In the genomic region with DNA sequence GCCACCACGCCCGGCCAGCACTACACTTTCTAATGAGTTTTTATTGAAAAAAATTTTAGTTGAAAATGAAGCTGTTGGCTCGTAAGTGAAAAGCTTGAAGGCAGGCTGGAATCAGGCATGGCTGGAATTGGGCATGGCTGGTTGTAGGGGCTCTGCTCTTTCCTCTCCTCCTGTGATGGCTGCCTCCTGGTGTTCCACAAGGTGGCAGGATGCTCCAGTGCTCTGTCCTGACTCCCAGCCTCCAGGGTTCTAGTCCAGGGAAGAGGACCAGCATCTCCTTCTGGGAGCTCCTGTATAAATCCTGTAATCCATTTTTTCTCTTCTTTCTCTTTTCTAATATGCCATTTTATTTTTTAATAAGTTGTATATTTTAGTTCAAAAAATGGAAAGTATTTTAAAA, we compare ENCODE assay signal across 9 cellular contexts. TPM values are rescaled to one million over a fixed set of nuclear protein-coding genes. Genes with fewer than 3 reads are reported as not detected.
DNase-seq lines count a peak whose midpoint lies in the region; ATAC-seq and TF ChIP-seq lines count a peak whose summit lies in the region.
"Had no signal": no experiment of that assay in that cellular context is flagged by ENCODE, and none has a peak within 500 bp of the region (broad histone marks: within the 10 kb centered on the region; RNA-seq: fewer than 3 reads in every experiment).

No MANE protein-coding gene starts in this region.

- H3K27me3 Mint-ChIP-seq in natural killer cell treated with Interleukin-12 subunit alpha and Interleukin-12 subunit beta and Interleukin-15 and Interleukin-18, amount 100 ng/mL, for 72 hours = no peaks in the 10 kb centered on the region
- no peaks in the 10 kb centered on the region for H3K27me3 Mint-ChIP-seq in natural killer cell (ENCODE audit: low read depth in 2 of 2)
- H3K27me3 Mint-ChIP-seq: activated naive CD4-positive, alpha-beta T cell treated with anti-CD3 and anti-CD28 coated beads, Interleukin-2, amount 50 U/mL, for 24 hours had no signal

- H3K4me3 ChIP-seq in NT2/D1 (ENCODE audit: insufficient read length, low read depth) = no peak overlapping the region
- no peak overlapping the region for H3K4me3 ChIP-seq in fibroblast of pulmonary artery (replicated peaks; ENCODE audit: low read depth, low read length)
- H3K4me3 ChIP-seq in upper lobe of right lung = no peak overlapping the region

- no peak for TF ChIP-seq CTCF in natural killer cell (IDR thresholded peaks at IDR 0.05)
- TF ChIP-seq CTCF in fibroblast of pulmonary artery (IDR thresholded peaks at IDR 0.05; ENCODE audit: low read length, missing control alignments) = peak; percentile 62
- peak; percentile 22 for TF ChIP-seq CTCF in upper lobe of right lung (IDR thresholded peaks at IDR 0.05)

- DNase-seq in natural killer cell treated with Interleukin-12 subunit alpha and Interleukin-12 subunit beta and Interleukin-15 and Interleukin-18, amount 100 ng/mL, for 72 hours (ENCODE audit: low spot score) = no peak
- DNase-seq in natural killer cell (no peak), NT2/D1 (ENCODE audit: low read depth, low spot score) (peak; percentile 36), fibroblast of pulmonary artery (ENCODE audit: low read depth) (peak; percentile 49), upper lobe of right lung (no peak), NCI-H128 (lab: John Stamatoyannopoulos, UW; ENCODE audit: unreplicated experiment) (no peak)
- no peak for DNase-seq in activated CD8-positive, alpha-beta memory T cell treated with anti-CD3 and anti-CD28 coated beads for 24 hours
- DNase-seq in activated naive CD4-positive, alpha-beta T cell treated with anti-CD3 and anti-CD28 coated beads, Interleukin-2, amount 50 U/mL, for 72 hours (ENCODE audit: low spot score in 2 of 2) = no peak

- H3K9ac ChIP-seq in NT2/D1 (ENCODE audit: insufficient read length, low read depth) = no peak overlapping the region

- no peak overlapping the region for H3K4me3 Mint-ChIP-seq in natural killer cell treated with Interleukin-12 subunit alpha and Interleukin-12 subunit beta and Interleukin-15 and Interleukin-18, amount 100 ng/mL, for 72 hours
- H3K4me3 Mint-ChIP-seq in natural killer cell = no peak overlapping the region
- H3K4me3 Mint-ChIP-seq: activated naive CD4-positive, alpha-beta T cell treated with anti-CD3 and anti-CD28 coated beads, Interleukin-2, amount 50 U/mL, for 24 hours had no signal

- H3K9me3 ChIP-seq in NT2/D1 (ENCODE audit: insufficient read depth, low read length) (no peaks in the 10 kb centered on the region), upper lobe of right lung (no peaks in the 10 kb centered on the region)

- H3K27me3 ChIP-seq in NT2/D1 (ENCODE audit: insufficient read depth, insufficient read length) = no peaks in the 10 kb centered on the region
- no peaks in the 10 kb centered on the region for H3K27me3 ChIP-seq in upper lobe of right lung

- H3K36me3 Mint-ChIP-seq in natural killer cell treated with Interleukin-12 subunit alpha and Interleukin-12 subunit beta and Interleukin-15 and Interleukin-18, amount 100 ng/mL, for 72 hours = no peaks in the 10 kb centered on the region
- H3K36me3 Mint-ChIP-seq in natural killer cell = no peaks in the 10 kb centered on the region
- H3K36me3 Mint-ChIP-seq in activated naive CD4-positive, alpha-beta T cell treated with anti-CD3 and anti-CD28 coated beads, Interleukin-2, amount 50 U/mL, for 72 hours = peaks cover 4 to 7% of the 10 kb centered on the region in 2 donors

- no peaks in the 10 kb centered on the region for H3K9me3 Mint-ChIP-seq in natural killer cell treated with Interleukin-12 subunit alpha and Interleukin-12 subunit beta and Interleukin-15 and Interleukin-18, amount 100 ng/mL, for 72 hours
- H3K9me3 Mint-ChIP-seq in natural killer cell = no peaks in the 10 kb centered on the region
- no peaks in the 10 kb centered on the region for H3K9me3 Mint-ChIP-seq in activated naive CD4-positive, alpha-beta T cell treated with anti-CD3 and anti-CD28 coated beads, Interleukin-2, amount 50 U/mL, for 72 hours
- H3K9me3 Mint-ChIP-seq: activated naive CD4-positive, alpha-beta T cell treated with anti-CD3 and anti-CD28 coated beads, Interleukin-2, amount 50 U/mL, for 24 hours had no signal

- peaks cover 25 to 35% of the 10 kb centered on the region in 2 donors for H3K4me1 Mint-ChIP-seq in natural killer cell treated with Interleukin-12 subunit alpha and Interleukin-12 subunit beta and Interleukin-15 and Interleukin-18, amount 100 ng/mL, for 72 hours (ENCODE audit: low read depth in 2 of 2)
- peaks cover 35 to 42% of the 10 kb centered on the region in 2 donors for H3K4me1 Mint-ChIP-seq in natural killer cell
- H3K4me1 Mint-ChIP-seq: activated naive CD4-positive, alpha-beta T cell treated with anti-CD3 and anti-CD28 coated beads, Interleukin-2, amount 50 U/mL, for 24 hours had no signal

- peaks cover 8% of the 10 kb centered on the region for H3K36me3 ChIP-seq in NT2/D1 (ENCODE audit: insufficient read depth, insufficient read length, low read length)
- peaks cover 7% of the 10 kb centered on the region for H3K36me3 ChIP-seq in upper lobe of right lung

- H3K4me1 ChIP-seq in NT2/D1 (ENCODE audit: insufficient read depth, insufficient read length) (no peaks in the 10 kb centered on the region), upper lobe of right lung (no peaks in the 10 kb centered on the region)

- no peak for ATAC-seq in natural killer cell treated with Interleukin-12 subunit alpha and Interleukin-12 subunit beta and Interleukin-15 and Interleukin-18, amount 100 ng/mL, for 72 hours
- ATAC-seq in natural killer cell = no peak
- ATAC-seq in upper lobe of right lung = peak; percentile 39
- ATAC-seq in activated naive CD4-positive, alpha-beta T cell treated with anti-CD3 and anti-CD28 coated beads, Interleukin-2, amount 50 U/mL, for 72 hours = no peak

- intact Hi-C loops in natural killer cell (cut with micrococcal nuclease) (loop anchor here (10.0 kb wide), 1 partner anchor 123 kb away; no protein-coding TSS in a partner anchor), upper lobe of right lung (cut with DNase I) (no loop called here)

- H3K27ac ChIP-seq in upper lobe of right lung = no peak overlapping the region

- peak overlapping the region; percentile 1 to 38 for H3K27ac Mint-ChIP-seq in natural killer cell treated with Interleukin-12 subunit alpha and Interleukin-12 subunit beta and Interleukin-15 and Interleukin-18, amount 100 ng/mL, for 72 hours
- no peak overlapping the region for H3K27ac Mint-ChIP-seq in natural killer cell
- H3K27ac Mint-ChIP-seq in activated naive CD4-positive, alpha-beta T cell treated with anti-CD3 and anti-CD28 coated beads, Interleukin-2, amount 50 U/mL, for 72 hours = no peak overlapping the region
- H3K27ac Mint-ChIP-seq: activated naive CD4-positive, alpha-beta T cell treated with anti-CD3 and anti-CD28 coated beads, Interleukin-2, amount 50 U/mL, for 24 hours had no signal

RNA-seq across cellular contexts. Expression of a gene that starts 57.2 kb away (rescaled TPM):
- 10 to 100 TPM; 29.2 to 73.8 TPM for total RNA-seq in natural killer cell treated with Interleukin-12 subunit alpha and Interleukin-12 subunit beta and Interleukin-15 and Interleukin-18, amount 100 ng/mL, for 72 hours
- total RNA-seq in natural killer cell = 10 to 100 TPM in 2 of 3 donors, 1 to 10 TPM in 1; 8.8 to 14.3 (median 12.0) TPM
- total RNA-seq in upper lobe of right lung = 9.0 TPM
- total RNA-seq in activated naive CD4-positive, alpha-beta T cell treated with anti-CD3 and anti-CD28 coated beads, Interleukin-2, amount 50 U/mL, for 72 hours = 10 to 100 TPM; 81.0 to 89.6 TPM

RNA-seq across cellular contexts. Expression of a gene that starts 57.5 kb away (rescaled TPM):
- total RNA-seq in natural killer cell treated with Interleukin-12 subunit alpha and Interleukin-12 subunit beta and Interleukin-15 and Interleukin-18, amount 100 ng/mL, for 72 hours = 10 to 100 TPM; 13.7 to 25.9 TPM
- total RNA-seq in natural killer cell (10 to 100 TPM; 11.6 to 17.1 (median 15.5) TPM), upper lobe of right lung (13.7 TPM)
- 10 to 100 TPM; 22.5 to 23.2 TPM for total RNA-seq in activated naive CD4-positive, alpha-beta T cell treated with anti-CD3 and anti-CD28 coated beads, Interleukin-2, amount 50 U/mL, for 72 hours

Comparison
In these comparisons a context has a peak if more than half of its experiments do, and no peak if none do; other contexts are left out.
1. H3K27ac Mint-ChIP-seq: peak in natural killer cell treated with Interleukin-12 subunit alpha and Interleukin-12 subunit beta and Interleukin-15 and Interleukin-18, amount 100 ng/mL, for 72 hours (2 of 2); none in natural killer cell (0 of 2) and activated naive CD4-positive, alpha-beta T cell treated with anti-CD3 and anti-CD28 coated beads, Interleukin-2, amount 50 U/mL, for 72 hours (0 of 2).
2. DNase-seq: peak in NT2/D1 (single experiment) and fibroblast of pulmonary artery (single experiment); none in natural killer cell treated with Interleukin-12 subunit alpha and Interleukin-12 subunit beta and Interleukin-15 and Interleukin-18, amount 100 ng/mL, for 72 hours (single experiment), natural killer cell (single experiment), upper lobe of right lung (single experiment), activated CD8-positive, alpha-beta memory T cell treated with anti-CD3 and anti-CD28 coated beads for 24 hours (single experiment), activated naive CD4-positive, alpha-beta T cell treated with anti-CD3 and anti-CD28 coated beads, Interleukin-2, amount 50 U/mL, for 72 hours (0 of 2) and NCI-H128 (single experiment).